Comparison of ENCODE assay signal across 8 cellular contexts in the genomic region with DNA sequence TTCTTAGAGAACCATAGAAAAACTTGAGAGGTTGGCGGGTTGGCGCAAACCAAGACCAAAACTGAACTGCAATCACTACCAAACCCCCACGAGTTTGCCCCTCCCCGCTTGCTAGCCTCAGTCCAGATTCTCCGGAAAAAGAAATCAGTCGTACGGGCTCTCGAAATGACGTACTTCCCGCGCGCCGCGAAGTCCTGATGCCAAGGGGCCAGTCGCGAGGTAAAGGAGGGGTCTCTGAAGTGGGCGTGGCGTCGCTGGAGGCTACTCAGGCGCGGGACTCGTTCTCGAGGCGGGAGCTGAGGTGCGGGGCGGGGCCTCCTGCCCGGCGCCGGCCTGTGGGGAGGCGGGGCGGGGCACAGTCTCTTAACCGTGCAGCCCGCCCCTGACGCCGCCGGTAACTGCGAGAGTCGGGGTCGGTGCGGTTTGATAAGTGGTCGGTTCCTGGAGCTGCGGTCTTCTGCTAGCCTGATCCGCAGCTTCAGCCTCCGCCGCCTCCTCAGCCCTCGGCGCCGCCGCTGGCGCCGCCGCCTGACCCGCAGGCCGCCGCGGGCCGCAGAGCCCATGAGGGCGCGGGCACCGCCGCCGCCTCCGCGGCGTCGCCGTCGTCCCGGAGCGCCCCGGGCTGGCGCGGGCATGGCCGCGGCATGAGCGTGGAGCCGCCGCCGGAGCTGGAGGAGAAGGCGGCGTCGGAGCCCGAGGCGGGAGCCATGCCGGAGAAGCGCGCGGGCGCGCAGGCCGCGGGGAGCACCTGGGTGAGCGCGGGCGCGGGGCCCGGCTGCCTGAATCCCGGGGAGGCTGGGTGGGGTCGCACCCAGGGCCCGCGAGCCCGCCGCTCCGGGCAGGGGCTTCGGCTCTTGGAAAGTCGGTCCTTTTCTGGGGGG. TPM values are rescaled to one million over a fixed set of nuclear protein-coding genes. Genes with fewer than 3 reads are reported as not detected.
DNase-seq lines count a peak whose midpoint lies in the region; ATAC-seq and TF ChIP-seq lines count a peak whose summit lies in the region.
"Not testable (repeated sequence)": the region's sequence is repeated elsewhere in the genome, so short reads cannot be mapped to it uniquely, and the experiment has no call there.

No MANE protein-coding gene starts in this region.

- TF ChIP-seq EP300 in gastroesophageal sphincter (IDR thresholded peaks at IDR 0.05): not testable (repeated sequence)

- peak overlapping the region; percentile 89 for H3K4me3 ChIP-seq in GM08714 (ENCODE audit: low read length)
- H3K4me3 ChIP-seq in SJSA1: peak overlapping the region; percentile 65
- peak overlapping the region; percentile 39 to 64 for H3K4me3 ChIP-seq in gastroesophageal sphincter

- not testable (repeated sequence) for H3K27ac ChIP-seq in SJSA1; substantia nigra (ENCODE audit: low read depth, low read length, poor library complexity, severe bottlenecking)
- H3K27ac ChIP-seq in gastroesophageal sphincter: peak overlapping the region; percentile 78 to 86 (median 84)

- H3K4me1 ChIP-seq in SJSA1 (replicated peaks); gastroesophageal sphincter: not testable (repeated sequence)

- WGBS in gastroesophageal sphincter (ENCODE audit: low coverage in 1 of 2), 2 donors: 0% methylated on average over 5 of the region's 106 CpGs

- H3K36me3 ChIP-seq in SJSA1, gastroesophageal sphincter: not testable (repeated sequence)

- not testable (repeated sequence) for H3K27me3 ChIP-seq in SJSA1 (replicated peaks); gastroesophageal sphincter

- peak; percentile 87 for ATAC-seq in HG02571 (IDR thresholded peaks at IDR 0.05; ENCODE audit: unreplicated experiment)
- peak; percentile 100 for ATAC-seq in gastroesophageal sphincter

- TF ChIP-seq POLR2A in gastroesophageal sphincter (IDR thresholded peaks at IDR 0.05): peak; percentile 73 to 79

- H3K9me3 ChIP-seq in SJSA1 (replicated peaks); gastroesophageal sphincter: not testable (repeated sequence)

- DNase-seq in NAMALWA (ENCODE audit: low spot score): peak; percentile 95
- DNase-seq in SJSA1 (ENCODE audit: low read depth in 1 of 2, low spot score in 2 of 2): peak; percentile 85 to 86
- peak; percentile 92 for DNase-seq in activated naive CD4-positive, alpha-beta T cell treated with Interleukin-2 at 50 U/mL for 16 hours
- DNase-seq in non-pigmented ciliary epithelial cell (ENCODE audit: low read depth): peak; percentile 36
- DNase-seq in substantia nigra (lab: John Stamatoyannopoulos, UW): peak; percentile 37 to 96 (median 81)

- not testable (repeated sequence) for TF ChIP-seq CTCF in gastroesophageal sphincter (IDR thresholded peaks at IDR 0.05)

RNA-seq across cellular contexts. Expression of a gene that starts 46.0 kb away (rescaled TPM):
- not detected in 2 replicates for total RNA-seq in SJSA1 (2014; rRNA removed; shearing (Covaris generic))
- total RNA-seq in gastroesophageal sphincter: not detected

Comparison
In these comparisons a context has a peak if more than half of its experiments do, and no peak if none do; other contexts are left out.
1. DNase-seq: peak in every context shown above with its lines; median percentile 95 in NAMALWA; 92 in activated naive CD4-positive, alpha-beta T cell treated with Interleukin-2 at 50 U/mL for 16 hours; 86 in SJSA1; 81 in substantia nigra; 36 in non-pigmented ciliary epithelial cell.